Comparison of ENCODE assay signal across 39 cellular contexts in genomic region chr12:34373926-34374325, GRCh38.
"Had no signal": no experiment of that assay in that cellular context is flagged by ENCODE, and none has a peak within 500 bp of the region (broad histone marks: within the 10 kb centered on the region; RNA-seq: fewer than 3 reads in every experiment).

No MANE protein-coding gene starts in this region.

- H3K27ac ChIP-seq: adrenal gland, ascending aorta, body of pancreas, brain microvascular endothelial cell, breast epithelium, cardiac muscle cell had no signal

- DNase-seq: activated effector memory CD4-positive, alpha-beta T cell treated with anti-CD3 and anti-CD28 coated beads, Interleukin-2, amount 50 U/mL, for 16 hours; activated effector memory CD4-positive, alpha-beta T cell treated with Interleukin-2 at 50 U/mL for 16 hours; activated gamma-delta T cell; activated gamma-delta T cell treated with Interleukin-2 at 50 U/mL for 16 hours; activated naive CD4-positive, alpha-beta T cell; activated naive CD4-positive, alpha-beta T cell treated with anti-CD3 and anti-CD28 coated beads for 36 hours; activated naive CD4-positive, alpha-beta T cell treated with anti-CD3 and anti-CD28 coated beads, Interleukin-2, amount 10 ng/mL, durations not matched to agents 7 days and 5 days; activated naive CD4-positive, alpha-beta T cell treated with anti-CD3 and anti-CD28 coated beads, Interleukin-2, amount 50 U/mL, for 16 hours; activated naive CD4-positive, alpha-beta T cell treated with Interleukin-2 at 50 U/mL for 16 hours; activated naive CD8-positive, alpha-beta T cell treated with anti-CD3 and anti-CD28 coated beads for 36 hours; activated naive CD8-positive, alpha-beta T cell treated with anti-CD3 and anti-CD28 coated beads, Interleukin-2, amount 10 ng/mL, durations not matched to agents 7 days and 5 days; activated naive CD8-positive, alpha-beta T cell treated with anti-CD3 and anti-CD28 coated beads, Interleukin-2, amount 50 U/mL, for 24 hours; activated T-cell treated with anti-CD3 and anti-CD28 coated beads, Interleukin-2, amount 50 U/mL, for 4 hours; activated T-cell treated with anti-CD3 and anti-CD28 coated beads, Interleukin-2, amount 50 U/mL, for 48 hours; activated T-cell treated with anti-CD3 and anti-CD28 coated beads, Interleukin-2, amount 50 U/mL, for 72 hours; adrenal gland; amniotic stem cell; amygdala; anterior cingulate cortex; aorta; body of pancreas; brain microvascular endothelial cell; caudate nucleus; central memory CD4-positive, alpha-beta T cell; cerebellar nuclear complex had no signal

- H3K9me3 ChIP-seq: adrenal gland had no signal

- H3K36me3 ChIP-seq: adrenal gland, ascending aorta, brain microvascular endothelial cell, breast epithelium, cardiac muscle cell had no signal

- H3K27me3 ChIP-seq: adrenal gland, ascending aorta, body of pancreas, brain microvascular endothelial cell, breast epithelium, cardiac muscle cell had no signal

- FAIRE-seq: astrocyte, bronchial epithelial cell, colon had no signal

- H3K4me3 ChIP-seq: adrenal gland, ascending aorta, body of pancreas, breast epithelium, cardiac muscle cell had no signal

- H3K36me3 Mint-ChIP-seq: activated naive CD4-positive, alpha-beta T cell treated with anti-CD3 and anti-CD28 coated beads, Interleukin-2, amount 10 ng/mL, durations not matched to agents 7 days and 5 days; activated naive CD4-positive, alpha-beta T cell treated with anti-CD3 and anti-CD28 coated beads, Interleukin-2, amount 50 U/mL, for 24 hours; activated naive CD8-positive, alpha-beta T cell; activated naive CD8-positive, alpha-beta T cell treated with anti-CD3 and anti-CD28 coated beads for 36 hours; activated naive CD8-positive, alpha-beta T cell treated with anti-CD3 and anti-CD28 coated beads, Interleukin-2, amount 10 ng/mL, durations not matched to agents 7 days and 5 days; brain had no signal

- H3K9me3 Mint-ChIP-seq: activated naive CD4-positive, alpha-beta T cell treated with anti-CD3 and anti-CD28 coated beads, Interleukin-2, amount 50 U/mL, for 24 hours; activated naive CD8-positive, alpha-beta T cell treated with anti-CD3 and anti-CD28 coated beads, Interleukin-2, amount 50 U/mL, for 24 hours had no signal

- H3K4me1 Mint-ChIP-seq: activated naive CD4-positive, alpha-beta T cell treated with anti-CD3 and anti-CD28 coated beads, Interleukin-2, amount 10 ng/mL, durations not matched to agents 7 days and 5 days; activated naive CD4-positive, alpha-beta T cell treated with anti-CD3 and anti-CD28 coated beads, Interleukin-2, amount 50 U/mL, for 24 hours; activated naive CD8-positive, alpha-beta T cell treated with anti-CD3 and anti-CD28 coated beads for 36 hours; activated naive CD8-positive, alpha-beta T cell treated with anti-CD3 and anti-CD28 coated beads, Interleukin-2, amount 10 ng/mL, durations not matched to agents 7 days and 5 days; activated naive CD8-positive, alpha-beta T cell treated with anti-CD3 and anti-CD28 coated beads, Interleukin-2, amount 50 U/mL, for 24 hours; activated T-helper 17 cell treated with anti-CD3 and anti-CD28 coated beads, Interleukin-2, amount 50 U/mL, for 72 hours; brain; central memory CD8-positive, alpha-beta T cell had no signal

- ATAC-seq: activated naive CD4-positive, alpha-beta T cell treated with anti-CD3 and anti-CD28 coated beads, Interleukin-2, amount 50 U/mL, for 72 hours; activated naive CD8-positive, alpha-beta T cell treated with anti-CD3 and anti-CD28 coated beads, Interleukin-2, amount 50 U/mL, for 24 hours; activated T-cell treated with anti-CD3 and anti-CD28 coated beads, Interleukin-2, amount 50 U/mL, for 4 hours; activated T-cell treated with anti-CD3 and anti-CD28 coated beads, Interleukin-2, amount 50 U/mL, for 72 hours; activated T-helper 17 cell treated with anti-CD3 and anti-CD28 coated beads, Interleukin-2, amount 50 U/mL, for 72 hours; body of pancreas had no signal

- H3K4me1 ChIP-seq: adrenal gland, ascending aorta, body of pancreas, breast epithelium had no signal

- H3K4me3 Mint-ChIP-seq: activated naive CD4-positive, alpha-beta T cell treated with anti-CD3 and anti-CD28 coated beads for 36 hours; activated naive CD4-positive, alpha-beta T cell treated with anti-CD3 and anti-CD28 coated beads, Interleukin-2, amount 10 ng/mL, durations not matched to agents 7 days and 5 days; activated naive CD4-positive, alpha-beta T cell treated with anti-CD3 and anti-CD28 coated beads, Interleukin-2, amount 50 U/mL, for 24 hours; activated naive CD8-positive, alpha-beta T cell; activated naive CD8-positive, alpha-beta T cell treated with anti-CD3 and anti-CD28 coated beads for 36 hours; activated naive CD8-positive, alpha-beta T cell treated with anti-CD3 and anti-CD28 coated beads, Interleukin-2, amount 10 ng/mL, durations not matched to agents 7 days and 5 days; activated naive CD8-positive, alpha-beta T cell treated with anti-CD3 and anti-CD28 coated beads, Interleukin-2, amount 50 U/mL, for 24 hours; activated T-cell treated with anti-CD3 and anti-CD28 coated beads, Interleukin-2, amount 50 U/mL, for 4 hours; activated T-cell treated with anti-CD3 and anti-CD28 coated beads, Interleukin-2, amount 50 U/mL, for 72 hours; activated T-helper 1 cell treated with anti-CD3 and anti-CD28 coated beads, Interleukin-12 subunit alpha, Interleukin-12 subunit beta, Interleukin-2, Interleukin-4 antibody, amounts not matched to agents 30 ng/mL and 10 ng/mL and 1 ng/mL, durations not matched to agents 14 hours and 24 hours and 36 hours; activated T-helper 17 cell treated with anti-CD3 and anti-CD28 coated beads, Interleukin-2, amount 50 U/mL, for 72 hours; brain; central memory CD8-positive, alpha-beta T cell had no signal

- H3K27me3 Mint-ChIP-seq: activated naive CD4-positive, alpha-beta T cell treated with anti-CD3 and anti-CD28 coated beads, Interleukin-2, amount 10 ng/mL, durations not matched to agents 7 days and 5 days; activated naive CD4-positive, alpha-beta T cell treated with anti-CD3 and anti-CD28 coated beads, Interleukin-2, amount 50 U/mL, for 24 hours; activated naive CD8-positive, alpha-beta T cell; activated naive CD8-positive, alpha-beta T cell treated with anti-CD3 and anti-CD28 coated beads for 36 hours; activated naive CD8-positive, alpha-beta T cell treated with anti-CD3 and anti-CD28 coated beads, Interleukin-2, amount 10 ng/mL, durations not matched to agents 7 days and 5 days; activated naive CD8-positive, alpha-beta T cell treated with anti-CD3 and anti-CD28 coated beads, Interleukin-2, amount 50 U/mL, for 24 hours; activated T-helper 17 cell treated with anti-CD3 and anti-CD28 coated beads, Interleukin-2, amount 50 U/mL, for 72 hours; central memory CD8-positive, alpha-beta T cell had no signal

- H3K27ac Mint-ChIP-seq: activated naive CD4-positive, alpha-beta T cell treated with anti-CD3 and anti-CD28 coated beads for 36 hours; activated naive CD4-positive, alpha-beta T cell treated with anti-CD3 and anti-CD28 coated beads, Interleukin-2, amount 10 ng/mL, durations not matched to agents 7 days and 5 days; activated naive CD4-positive, alpha-beta T cell treated with anti-CD3 and anti-CD28 coated beads, Interleukin-2, amount 50 U/mL, for 24 hours; activated naive CD8-positive, alpha-beta T cell; activated naive CD8-positive, alpha-beta T cell treated with anti-CD3 and anti-CD28 coated beads for 36 hours; activated naive CD8-positive, alpha-beta T cell treated with anti-CD3 and anti-CD28 coated beads, Interleukin-2, amount 10 ng/mL, durations not matched to agents 7 days and 5 days; activated naive CD8-positive, alpha-beta T cell treated with anti-CD3 and anti-CD28 coated beads, Interleukin-2, amount 50 U/mL, for 24 hours; activated T-cell treated with anti-CD3 and anti-CD28 coated beads, Interleukin-2, amount 50 U/mL, for 72 hours; activated T-helper 1 cell treated with anti-CD3 and anti-CD28 coated beads, Interleukin-12 subunit alpha, Interleukin-12 subunit beta, Interleukin-2, Interleukin-4 antibody, amounts not matched to agents 30 ng/mL and 10 ng/mL and 1 ng/mL, durations not matched to agents 14 hours and 24 hours and 36 hours; activated T-helper 17 cell treated with anti-CD3 and anti-CD28 coated beads, Interleukin-2, amount 50 U/mL, for 72 hours; activated T-helper 2 cell treated with anti-CD3 and anti-CD28 coated beads, Interferon-gamma antibody, Interleukin-2, Interleukin-4, amounts not matched to agents 10 μg/mL and 5 μg/mL and 100 μg/mL, durations not matched to agents 14 hours and 24 hours and 36 hours; brain had no signal
